ENCODE assay signal across 10 cellular contexts in the genomic region with DNA sequence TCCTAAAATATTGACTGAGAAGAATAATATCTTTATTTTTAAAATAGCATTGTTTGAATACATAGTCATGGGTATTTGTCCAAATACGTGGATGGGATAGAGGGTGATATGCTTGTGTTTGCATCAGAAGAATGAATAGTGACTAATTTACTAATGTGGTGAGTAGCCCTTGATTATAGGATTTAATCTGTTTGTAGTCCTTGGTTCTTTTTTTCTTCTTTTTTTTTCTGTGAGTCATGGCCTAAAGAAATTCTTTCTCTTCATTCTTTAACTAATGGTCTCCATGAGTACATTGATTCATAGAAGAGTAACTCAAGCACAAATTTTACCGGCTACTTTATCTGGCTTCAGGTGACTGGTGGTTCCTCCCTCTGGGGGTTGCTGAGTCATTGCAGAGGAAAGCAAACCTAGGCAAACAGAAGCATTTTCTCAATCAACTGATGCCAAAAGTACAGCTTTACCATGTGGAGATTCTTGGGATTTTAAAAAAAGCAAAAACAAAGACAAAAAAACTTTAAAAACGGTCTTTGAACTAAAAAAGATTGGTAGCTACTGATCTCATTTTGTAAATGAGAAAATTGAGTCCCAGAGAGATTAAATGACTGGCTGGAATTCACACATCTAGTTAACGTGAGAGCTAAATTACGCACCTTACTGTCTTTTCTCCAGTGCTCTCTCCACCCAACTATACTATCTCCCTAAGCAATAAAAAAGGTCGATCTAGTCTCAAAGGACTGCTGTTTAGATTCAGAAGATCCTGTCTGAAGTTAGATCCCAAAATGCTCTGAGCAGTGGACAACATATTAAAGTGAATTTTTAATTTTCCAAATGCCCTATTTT. TPM values are rescaled to one million over a fixed set of nuclear protein-coding genes. Genes with fewer than 3 reads are reported as not detected.
DNase-seq lines count a peak whose midpoint lies in the region; ATAC-seq, FAIRE-seq and TF ChIP-seq lines count a peak whose summit lies in the region.
"Had no signal": no experiment of that assay in that cellular context is flagged by ENCODE, and none has a peak within 500 bp of the region (broad histone marks: within the 10 kb centered on the region; RNA-seq: fewer than 3 reads in every experiment).

No MANE protein-coding gene starts in this region.

- H3K36me3 Mint-ChIP-seq in chondrocyte (ENCODE audit: low read depth): no peaks in the 10 kb centered on the region
- no peaks in the 10 kb centered on the region for H3K36me3 Mint-ChIP-seq in mesothelial cell of epicardium

- FAIRE-seq in GM19239 (lab: Jason Lieb, UNC): no peak

- peak overlapping the region; percentile 74 for H3K27ac Mint-ChIP-seq in chondrocyte (ENCODE audit: unreplicated experiment)
- H3K27ac Mint-ChIP-seq in mesothelial cell of epicardium: peak overlapping the region; percentile 63
- H3K27ac Mint-ChIP-seq: activated naive CD8-positive, alpha-beta T cell treated with anti-CD3 and anti-CD28 coated beads, Interleukin-2, amount 10 ng/mL, durations not matched to agents 7 days and 5 days had no signal

- H3K4me3 Mint-ChIP-seq in chondrocyte (ENCODE audit: unreplicated experiment) (no peak overlapping the region), mesothelial cell of epicardium (no peak overlapping the region)
- H3K4me3 Mint-ChIP-seq: activated naive CD8-positive, alpha-beta T cell treated with anti-CD3 and anti-CD28 coated beads, Interleukin-2, amount 10 ng/mL, durations not matched to agents 7 days and 5 days had no signal

- TF ChIP-seq CTCF in chondrocyte (IDR thresholded peaks at IDR 0.05) (no peak), mesothelial cell of epicardium (IDR thresholded peaks at IDR 0.05; ENCODE audit: unreplicated experiment) (no peak), GM13976 (IDR thresholded peaks at IDR 0.05; ENCODE audit: borderline replicate concordance, control extremely low read depth, extremely low read depth, insufficient read depth, missing control alignments) (no peak)

- H3K9me3 Mint-ChIP-seq in chondrocyte (ENCODE audit: low read depth): no peaks in the 10 kb centered on the region
- H3K9me3 Mint-ChIP-seq in mesothelial cell of epicardium: no peaks in the 10 kb centered on the region

- DNase-seq in DMS53 treated with DMSO at 0.1 percent for 48 hours (lab: John Stamatoyannopoulos, UW; ENCODE audit: unreplicated experiment) (peak; percentile 84), LoVo (ENCODE audit: low spot score) (peak; percentile 51), chondrocyte (ENCODE audit: low spot score) (no peak), mesothelial cell of epicardium (ENCODE audit: low spot score in 2 of 2, unreplicated experiment in 2 of 2) (no peak), DMS79 (lab: John Stamatoyannopoulos, UW) (no peak), GM13976 (ENCODE audit: low spot score) (no peak), GM19239 (ENCODE audit: insufficient read length, low spot score) (no peak)
- DNase-seq: activated naive CD8-positive, alpha-beta T cell treated with anti-CD3 and anti-CD28 coated beads, Interleukin-2, amount 10 ng/mL, durations not matched to agents 7 days and 5 days; MV-4-11 had no signal

- no peak for ATAC-seq in HG03432 (IDR thresholded peaks at IDR 0.05; ENCODE audit: unreplicated experiment)

- no peaks in the 10 kb centered on the region for H3K27me3 Mint-ChIP-seq in chondrocyte (ENCODE audit: low read depth)
- no peaks in the 10 kb centered on the region for H3K27me3 Mint-ChIP-seq in mesothelial cell of epicardium (ENCODE audit: low read depth)
- H3K27me3 Mint-ChIP-seq: activated naive CD8-positive, alpha-beta T cell treated with anti-CD3 and anti-CD28 coated beads, Interleukin-2, amount 10 ng/mL, durations not matched to agents 7 days and 5 days had no signal

- peaks cover 13% of the 10 kb centered on the region for H3K4me1 Mint-ChIP-seq in chondrocyte (ENCODE audit: low read depth)
- peaks cover 7% of the 10 kb centered on the region for H3K4me1 Mint-ChIP-seq in mesothelial cell of epicardium
- H3K4me1 Mint-ChIP-seq: activated naive CD8-positive, alpha-beta T cell treated with anti-CD3 and anti-CD28 coated beads, Interleukin-2, amount 10 ng/mL, durations not matched to agents 7 days and 5 days had no signal

- in situ Hi-C loops in GM13976 (cut with MboI; ENCODE audit: low sequenced_read_pairs, unreplicated experiment): no loop called here

RNA-seq across cellular contexts. Expression of gene AK5, which starts 40.5 kb away (rescaled TPM):
- total RNA-seq in chondrocyte: 6.1 to 6.9 TPM (median 6.2 TPM) in 3 replicates
- not detected in 3 replicates for total RNA-seq in mesothelial cell of epicardium

Comparison
In these comparisons a context has a peak if more than half of its experiments do, and no peak if none do; other contexts are left out.
1. DNase-seq: peak in DMS53 treated with DMSO at 0.1 percent for 48 hours (single experiment) and LoVo (single experiment); none in chondrocyte (single experiment), mesothelial cell of epicardium (0 of 2), DMS79 (single experiment), GM13976 (single experiment) and GM19239 (single experiment).